In genomic region chr17:58710948-58711552, GRCh38 we compare ENCODE assay signal across 8 cellular contexts. TPM values are rescaled to one million over a fixed set of nuclear protein-coding genes. Genes with fewer than 3 reads are reported as not detected.
A peak's percentile ranks its signal among the peaks of the same experiment; 100 is the strongest.
DNase-seq lines count a peak whose midpoint lies in the region; ATAC-seq and TF ChIP-seq lines count a peak whose summit lies in the region.

No MANE protein-coding gene starts in this region.

- no peaks in the 10 kb centered on the region for H3K9me3 Mint-ChIP-seq in activated CD4-positive, alpha-beta T cell treated with anti-CD3 and anti-CD28 coated beads for 36 hours (ENCODE audit: low read depth)
- H3K9me3 Mint-ChIP-seq in mesothelial cell of epicardium: no peaks in the 10 kb centered on the region

- no peaks in the 10 kb centered on the region for H4K20me1 ChIP-seq in Karpas-422 (ENCODE audit: insufficient read depth, low read depth, low read length)

- H3K4me1 ChIP-seq in Karpas-422 (ENCODE audit: low read length): no peaks in the 10 kb centered on the region
- no peaks in the 10 kb centered on the region for H3K4me1 ChIP-seq in colonic mucosa

- H3K36me3 ChIP-seq in Karpas-422 (ENCODE audit: insufficient read depth, low read length): no peaks in the 10 kb centered on the region; the same call in none of the 2 replicates
- H3K36me3 ChIP-seq in colonic mucosa: no peaks in the 10 kb centered on the region

- peak; percentile 50 for DNase-seq in activated CD4-positive, alpha-beta T cell treated with anti-CD3 and anti-CD28 coated beads for 36 hours
- no peak for DNase-seq in activated CD4-positive, alpha-beta T cell treated with anti-CD3 and anti-CD28 coated beads for 1 hour
- DNase-seq in Karpas-422 (peak; percentile 86), SK-MEL-5 (ENCODE audit: low read depth, low spot score) (peak; percentile 87), colonic mucosa (peak; percentile 42), mesothelial cell of epicardium (ENCODE audit: low spot score in 2 of 2, unreplicated experiment in 2 of 2) (no peak)

- H3K9me3 ChIP-seq in Karpas-422 (ENCODE audit: low read length): no peaks in the 10 kb centered on the region
- no peaks in the 10 kb centered on the region for H3K9me3 ChIP-seq in colonic mucosa

- intact Hi-C loops in activated CD4-positive, alpha-beta T cell treated with anti-CD3 and anti-CD28 coated beads for 36 hours (cut with DNase I, micrococcal nuclease): loop anchor here (1.0 kb wide), 2 partner anchors 293 to 294 kb away; no protein-coding TSS in a partner anchor
- intact Hi-C loops in colonic mucosa (cut with DNase I): loop anchor here (2.0 kb wide), 1 partner anchor 294 kb away; no protein-coding TSS in a partner anchor

- no peak overlapping the region for H3K4me3 ChIP-seq in Karpas-422 (ENCODE audit: low read length)
- H3K4me3 ChIP-seq in colonic mucosa: no peak overlapping the region

- H3K4me2 ChIP-seq in Karpas-422 (ENCODE audit: low read depth, low read length, poor library complexity, severe bottlenecking): no peak overlapping the region

- in situ Hi-C loops in SK-MEL-5 (cut with HindIII; ENCODE audit: low pct_unique_long_range_greater_than_20kb, low sequenced_read_pairs): no loop called here

- TF ChIP-seq CTCF in colonic mucosa (IDR thresholded peaks at IDR 0.05) (peak; percentile 79), mesothelial cell of epicardium (IDR thresholded peaks at IDR 0.05; ENCODE audit: unreplicated experiment) (peak; percentile 82)

- no peaks in the 10 kb centered on the region for H3K27me3 Mint-ChIP-seq in activated CD4-positive, alpha-beta T cell treated with anti-CD3 and anti-CD28 coated beads for 36 hours
- no peaks in the 10 kb centered on the region for H3K27me3 Mint-ChIP-seq in mesothelial cell of epicardium (ENCODE audit: low read depth)

- CTCF ChIA-PET in activated CD4-positive, alpha-beta T cell treated with anti-CD3 and anti-CD28 coated beads for 36 hours (lab: Charles Lee): interaction anchor here (0.8 to 3.6 kb wide), 12 partner anchors 11 to 299 kb away, joined by 3 to 39 read pairs (median 4); no protein-coding TSS in a partner anchor

- H3K27ac Mint-ChIP-seq in activated CD4-positive, alpha-beta T cell treated with anti-CD3 and anti-CD28 coated beads for 36 hours: no peak overlapping the region
- H3K27ac Mint-ChIP-seq in mesothelial cell of epicardium: no peak overlapping the region

- ATAC-seq in activated CD4-positive, alpha-beta T cell treated with anti-CD3 and anti-CD28 coated beads for 36 hours: no peak
- no peak for ATAC-seq in GM21825 (IDR thresholded peaks at IDR 0.05; ENCODE audit: unreplicated experiment)
- no peak for ATAC-seq in GM19463 (IDR thresholded peaks at IDR 0.05; ENCODE audit: unreplicated experiment)

- H3K27ac ChIP-seq in Karpas-422 (ENCODE audit: low read length) (no peak overlapping the region), colonic mucosa (no peak overlapping the region)

- no peaks in the 10 kb centered on the region for H3K9me2 ChIP-seq in Karpas-422 (replicated peaks; ENCODE audit: insufficient read depth, low read length)

- H2AFZ ChIP-seq in Karpas-422 (ENCODE audit: low read length): no peak overlapping the region

- H3K79me2 ChIP-seq in Karpas-422 (ENCODE audit: low read length): no peaks in the 10 kb centered on the region

- POLR2A ChIA-PET in activated CD4-positive, alpha-beta T cell treated with anti-CD3 and anti-CD28 coated beads for 36 hours (lab: Charles Lee): interaction anchor here (0.6 kb wide), 1 partner anchor 797 kb away, joined by 4 read pairs; no protein-coding TSS in a partner anchor

- H3K4me3 Mint-ChIP-seq in activated CD4-positive, alpha-beta T cell treated with anti-CD3 and anti-CD28 coated beads for 36 hours: no peak overlapping the region
- H3K4me3 Mint-ChIP-seq in mesothelial cell of epicardium: no peak overlapping the region

- H3K4me1 Mint-ChIP-seq in activated CD4-positive, alpha-beta T cell treated with anti-CD3 and anti-CD28 coated beads for 36 hours: peaks cover 8% of the 10 kb centered on the region
- no peaks in the 10 kb centered on the region for H3K4me1 Mint-ChIP-seq in mesothelial cell of epicardium

- peaks cover 31% of the 10 kb centered on the region for H3K36me3 Mint-ChIP-seq in activated CD4-positive, alpha-beta T cell treated with anti-CD3 and anti-CD28 coated beads for 36 hours (ENCODE audit: low read depth)
- H3K36me3 Mint-ChIP-seq in mesothelial cell of epicardium: peaks cover 17% of the 10 kb centered on the region

- no peaks in the 10 kb centered on the region for H3K27me3 ChIP-seq in Karpas-422 (ENCODE audit: low read length)
- no peaks in the 10 kb centered on the region for H3K27me3 ChIP-seq in colonic mucosa

- H3K9ac ChIP-seq in Karpas-422 (ENCODE audit: low read length): no peak overlapping the region
- H3K9ac ChIP-seq in colonic mucosa (ENCODE audit: low read depth in 2 of 2, low read length in 2 of 2): no peak overlapping the region

RNA-seq across cellular contexts. Expression of gene RAD51C, which starts 18.6 kb away (rescaled TPM):
- 10 to 100 TPM; 85.4 to 87.2 TPM for total RNA-seq in activated CD4-positive, alpha-beta T cell treated with anti-CD3 and anti-CD28 coated beads for 36 hours
- 38.1 and 53.7 TPM in 2 replicates for total RNA-seq in Karpas-422 (2014; rRNA removed; shearing (Covaris generic); ENCODE audit: low replicate concordance)
- total RNA-seq in SK-MEL-5 (2014; rRNA removed; shearing (Covaris generic)): 69.6 and 80.3 TPM in 2 replicates
- polyA plus RNA-seq in SK-MEL-5 (2015; cell fraction: cytosol; rRNA removed): 69.4 and 69.8 TPM in 2 replicates
- 36.8 and 45.0 TPM in 2 replicates for polyA plus RNA-seq in SK-MEL-5 (2015; cell fraction: nucleus; rRNA removed)
- total RNA-seq in colonic mucosa: 10 to 100 TPM; 13.2 to 20.2 TPM
- total RNA-seq in mesothelial cell of epicardium: 28.8 to 31.7 TPM (median 30.3 TPM) in 3 replicates

RNA-seq across cellular contexts. Expression of gene TEX14, which starts 19.2 kb away (rescaled TPM):
- total RNA-seq in activated CD4-positive, alpha-beta T cell treated with anti-CD3 and anti-CD28 coated beads for 36 hours: under 1 TPM; 0.14 to 0.21 TPM
- total RNA-seq in Karpas-422 (2014; rRNA removed; shearing (Covaris generic); ENCODE audit: low replicate concordance): not detected in 2 replicates
- total RNA-seq in SK-MEL-5 (2014; rRNA removed; shearing (Covaris generic)): 0.55 and 2.9 TPM in 2 replicates
- 0.66 and 1.7 TPM in 2 replicates for polyA plus RNA-seq in SK-MEL-5 (2015; cell fraction: cytosol; rRNA removed)
- 1.6 and 2.2 TPM in 2 replicates for polyA plus RNA-seq in SK-MEL-5 (2015; cell fraction: nucleus; rRNA removed)
- under 1 TPM in 1 of 2 donors, not detected in 1; 0.10 TPM for total RNA-seq in colonic mucosa
- total RNA-seq in mesothelial cell of epicardium: 0.20 to 0.43 TPM (median 0.34 TPM) in 3 replicates

RNA-seq across cellular contexts. Expression of gene PPM1E, which starts 44.6 kb away (rescaled TPM):
- not detected for total RNA-seq in activated CD4-positive, alpha-beta T cell treated with anti-CD3 and anti-CD28 coated beads for 36 hours
- 0.56 and 1.0 TPM in 2 replicates for total RNA-seq in Karpas-422 (2014; rRNA removed; shearing (Covaris generic); ENCODE audit: low replicate concordance)
- 3.5 and 4.2 TPM in 2 replicates for total RNA-seq in SK-MEL-5 (2014; rRNA removed; shearing (Covaris generic))
- polyA plus RNA-seq in SK-MEL-5 (2015; cell fraction: cytosol; rRNA removed): 3.5 and 6.6 TPM in 2 replicates
- 2.4 and 4.0 TPM in 2 replicates for polyA plus RNA-seq in SK-MEL-5 (2015; cell fraction: nucleus; rRNA removed)
- total RNA-seq in colonic mucosa: under 1 TPM; 0.05 to 0.32 TPM
- 0.31 to 0.32 TPM (median 0.31 TPM) in 3 replicates for total RNA-seq in mesothelial cell of epicardium

Comparison
In these comparisons a context has a peak if more than half of its experiments do, and no peak if none do; other contexts are left out.
1. DNase-seq: peak in activated CD4-positive, alpha-beta T cell treated with anti-CD3 and anti-CD28 coated beads for 36 hours (single experiment), Karpas-422 (single experiment), SK-MEL-5 (single experiment) and colonic mucosa (single experiment); none in activated CD4-positive, alpha-beta T cell treated with anti-CD3 and anti-CD28 coated beads for 1 hour (single experiment) and mesothelial cell of epicardium (0 of 2).